ENCODE assay signal across 1 cellular context in genomic region chr12:116737774-116738657, GRCh38.
TF ChIP-seq lines count a peak whose summit lies in the region.

RNFT2 (plus strand) TSS chr12:116738315; CDS start chr12:116740498, 2,183 bp downstream.
SPRING1 (minus strand) TSS chr12:116738069; CDS start chr12:116737900, 169 bp downstream.

TF ChIP-seq in GM23338, 12 proteins besides CTCF, POLR2A, EP300 and RAD21 (continued from another document):
- no peak for TF ChIP-seq ZNF462 (CRISPR knock-in tag; IDR thresholded peaks at IDR 0.05)
- no peak for TF ChIP-seq ZNF331 (CRISPR knock-in tag; IDR thresholded peaks at IDR 0.05; ENCODE audit: low read depth)
- TF ChIP-seq EZH2phosphoT487 (IDR thresholded peaks at IDR 0.05; ENCODE audit: unreplicated experiment), result no peak
TF ChIP-seq in GM23338: peak in this region for 4.
